In the genomic region with DNA sequence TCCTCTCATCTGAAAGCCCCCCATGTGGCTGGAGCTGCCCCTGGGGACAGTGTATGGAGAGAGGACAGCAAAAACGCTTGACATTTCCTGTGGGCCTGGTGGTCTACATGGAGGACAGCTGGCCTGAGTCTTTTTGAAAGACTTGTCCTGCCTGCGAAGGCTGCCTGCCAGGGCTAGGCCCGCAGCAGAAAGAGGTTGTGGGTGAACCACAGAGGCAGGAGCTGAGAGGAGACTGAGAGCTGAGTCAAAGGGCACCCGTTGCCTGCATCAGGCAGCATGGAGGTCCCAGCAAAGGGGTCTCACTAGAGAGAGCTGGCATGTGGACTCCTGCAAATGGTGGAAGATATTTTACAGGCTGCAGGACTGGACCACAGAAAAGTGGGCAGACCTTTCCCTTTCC, we compare ENCODE assay signal across 18 cellular contexts.
"Had no signal": no experiment of that assay in that cellular context is flagged by ENCODE, and none has a peak within 500 bp of the region (broad histone marks: within the 10 kb centered on the region; RNA-seq: fewer than 3 reads in every experiment).

No MANE protein-coding gene starts in this region.

- H3K9me3 Mint-ChIP-seq: activated CD4-positive, alpha-beta T cell treated with anti-CD3 and anti-CD28 coated beads, Interleukin-2, amount 10 ng/mL, durations not matched to agents 7 days and 5 days; activated T-helper 1 cell treated with anti-CD3 and anti-CD28 coated beads, Interleukin-12 subunit alpha, Interleukin-12 subunit beta, Interleukin-2, Interleukin-4 antibody, amounts not matched to agents 30 ng/mL and 10 ng/mL and 1 ng/mL, durations not matched to agents 14 hours and 24 hours and 36 hours; mesothelial cell of epicardium; naive B cell had no signal

- H3K36me3 ChIP-seq: adrenal gland, prostate gland, stomach had no signal

- H3K4me1 ChIP-seq: prostate gland had no signal

- H2AFZ ChIP-seq: hepatocyte had no signal

- H3K9me3 ChIP-seq: adrenal gland, prostate gland, stomach had no signal

- H3K4me2 ChIP-seq: hepatocyte had no signal

- H3K27ac Mint-ChIP-seq: activated CD4-positive, alpha-beta T cell treated with anti-CD3 and anti-CD28 coated beads, Interleukin-2, amount 10 ng/mL, durations not matched to agents 7 days and 5 days; activated T-helper 1 cell treated with anti-CD3 and anti-CD28 coated beads, Interleukin-12 subunit alpha, Interleukin-12 subunit beta, Interleukin-2, Interleukin-4 antibody, amounts not matched to agents 30 ng/mL and 10 ng/mL and 1 ng/mL, durations not matched to agents 14 hours and 24 hours and 36 hours; mesothelial cell of epicardium had no signal

- ATAC-seq: sciatic nerve had no signal

- H3K27me3 Mint-ChIP-seq: activated CD4-positive, alpha-beta T cell treated with anti-CD3 and anti-CD28 coated beads, Interleukin-2, amount 10 ng/mL, durations not matched to agents 7 days and 5 days; naive B cell had no signal

- H3K36me3 Mint-ChIP-seq: mesothelial cell of epicardium had no signal

- H3K4me3 Mint-ChIP-seq: activated CD4-positive, alpha-beta T cell treated with anti-CD3 and anti-CD28 coated beads, Interleukin-2, amount 10 ng/mL, durations not matched to agents 7 days and 5 days; activated T-helper 1 cell treated with anti-CD3 and anti-CD28 coated beads, Interleukin-12 subunit alpha, Interleukin-12 subunit beta, Interleukin-2, Interleukin-4 antibody, amounts not matched to agents 30 ng/mL and 10 ng/mL and 1 ng/mL, durations not matched to agents 14 hours and 24 hours and 36 hours; mesothelial cell of epicardium; naive B cell had no signal

- H3K27ac ChIP-seq: adrenal gland, coronary artery, hepatocyte, prostate gland, SK-N-MC had no signal

- DNase-seq: activated CD4-positive, alpha-beta T cell treated with anti-CD3 and anti-CD28 coated beads, Interleukin-2, amount 10 ng/mL, durations not matched to agents 7 days and 5 days; activated CD4-positive, CD25-positive, alpha-beta regulatory T cell; activated naive CD4-positive, alpha-beta T cell treated with Interleukin-2 at 50 U/mL for 16 hours; adrenal gland; caudate nucleus; effector CD4-positive, alpha-beta T cell; kidney glomerular epithelial cell; naive B cell; occipital lobe; stomach; T-helper 1 cell had no signal

- H3K4me3 ChIP-seq: adrenal gland, coronary artery, hepatocyte, prostate gland, SK-N-MC, stomach had no signal

- H3K27me3 ChIP-seq: adrenal gland, hepatocyte, stomach had no signal
